ENCODE assay signal across 21 cellular contexts in genomic region chr5:174195517-174195916, GRCh38.
A peak's percentile ranks its signal among the peaks of the same experiment; 100 is the strongest.
DNase-seq lines count a peak whose midpoint lies in the region; TF ChIP-seq lines count a peak whose summit lies in the region.
"Had no signal": no experiment of that assay in that cellular context is flagged by ENCODE, and none has a peak within 500 bp of the region (broad histone marks: within the 10 kb centered on the region; RNA-seq: fewer than 3 reads in every experiment).

No MANE protein-coding gene starts in this region.

- DNase-seq in COLO668 (lab: John Stamatoyannopoulos, UW; ENCODE audit: unreplicated experiment) (peak; percentile 4), ELF-1 (ENCODE audit: low read depth, low spot score) (peak; percentile 25), NCI-H510A treated with DMSO at 0.1 percent for 48 hours (lab: John Stamatoyannopoulos, UW) (peak; percentile 74), iPS-NIHi11 (ENCODE audit: low spot score) (peak; percentile 69), AG20443 (ENCODE audit: low spot score) (no peak), SIG-M5 (lab: John Stamatoyannopoulos, UW) (no peak), WERI-Rb-1 (no peak)
- DNase-seq: activated CD4-positive, alpha-beta T cell treated with anti-CD3 and anti-CD28 coated beads for 36 hours; activated CD8-positive, alpha-beta T cell treated with anti-CD3 and anti-CD28 coated beads, Interleukin-2, amount 10 ng/mL, durations not matched to agents 7 days and 5 days; activated naive CD4-positive, alpha-beta T cell treated with anti-CD3 and anti-CD28 coated beads for 36 hours; Calu3; cerebellar nuclear complex; dermis blood vessel endothelial cell; foreskin fibroblast; GOT3; MG63; mucosa of descending colon; natural killer cell; NCI-H2081 treated with DMSO at 0.1 percent for 48 hours had no signal

- H3K9me3 ChIP-seq in WERI-Rb-1 (ENCODE audit: severe bottlenecking) = peaks cover 2% of the 10 kb centered on the region
- H3K9me3 ChIP-seq: MG63, mucosa of descending colon had no signal

- peaks cover 22% of the 10 kb centered on the region for H3K27me3 ChIP-seq in WERI-Rb-1 (ENCODE audit: insufficient read depth, low read depth, severe bottlenecking)

- no peak overlapping the region for H3K27ac ChIP-seq in WERI-Rb-1
- H3K27ac ChIP-seq: HL-60, KMS-11 had no signal

- no peak for TF ChIP-seq CTCF in WERI-Rb-1 (IDR thresholded peaks at IDR 0.05; ENCODE audit: low read depth, low read length)

- H3K36me3 ChIP-seq in WERI-Rb-1 = no peaks in the 10 kb centered on the region
- H3K36me3 ChIP-seq: MG63 had no signal

- no peak overlapping the region for H3K4me3 ChIP-seq in WERI-Rb-1 (ENCODE audit: low read depth, low read length)
- H3K4me3 ChIP-seq: MG63, mucosa of descending colon had no signal

Comparison
In these comparisons a context has a peak if more than half of its experiments do, and no peak if none do; other contexts are left out.
1. DNase-seq: peak in COLO668 (single experiment), ELF-1 (single experiment), NCI-H510A treated with DMSO at 0.1 percent for 48 hours (single experiment) and iPS-NIHi11 (single experiment); none in AG20443 (single experiment), SIG-M5 (single experiment) and WERI-Rb-1 (single experiment).